Comparison of ENCODE assay signal across 8 cellular contexts in genomic region chrX:48911407-48912182, GRCh38. TPM values are rescaled to one million over a fixed set of nuclear protein-coding genes. Genes with fewer than 3 reads are reported as not detected.
A peak's percentile ranks its signal among the peaks of the same experiment; 100 is the strongest.
DNase-seq lines count a peak whose midpoint lies in the region; ATAC-seq and TF ChIP-seq lines count a peak whose summit lies in the region.

Gene SLC35A2 (minus strand): TSS chrX:48911646. CDS start chrX:48911636, 10 bp downstream.

- no peaks in the 10 kb centered on the region for H3K4me1 ChIP-seq in prostate gland (replicated peaks)
- no peaks in the 10 kb centered on the region for H3K4me1 ChIP-seq in urinary bladder (ENCODE audit: insufficient read depth)

- H3K9me3 ChIP-seq in prostate gland: no peaks in the 10 kb centered on the region

- WGBS in prostate gland: 0% methylated on average over 41 of the region's 60 CpGs
- under 1% methylated on average over 60 of the region's 60 CpGs for WGBS in urinary bladder

- no peaks in the 10 kb centered on the region for H3K27me3 ChIP-seq in prostate gland (replicated peaks; ENCODE audit: insufficient read depth)

- intact Hi-C loops in left ventricle myocardium superior (cut with micrococcal nuclease) (no loop called here), prostate gland (cut with DNase I) (loop anchor here (10.0 kb wide), 1 partner anchor 133 kb away; the partner anchor contains the start of gene TFE3)

- H3K27ac ChIP-seq in prostate gland: peak within 1 kb of the TSS; percentile 83 to 85
- peak within 1 kb of the TSS; percentile 57 for H3K27ac ChIP-seq in urinary bladder (ENCODE audit: low read depth)

- peak; percentile 53 for TF ChIP-seq POLR2A in prostate gland (IDR thresholded peaks at IDR 0.05)

- TF ChIP-seq CTCF in GM12875 (IDR thresholded peaks at IDR 0.05; ENCODE audit: borderline replicate concordance, insufficient read depth, low read depth, low read length) (no peak), prostate gland (IDR thresholded peaks at IDR 0.05) (no peak)

- H3K4me3 ChIP-seq in GM12875 (ENCODE audit: low read depth, low read length): peak within 1 kb of the TSS; percentile 74
- H3K4me3 ChIP-seq in prostate gland: peak within 1 kb of the TSS; percentile 50 to 54
- H3K4me3 ChIP-seq in urinary bladder (ENCODE audit: low read depth, low read length): peak within 1 kb of the TSS; percentile 50

- H3K36me3 ChIP-seq in prostate gland (no peaks in the 10 kb centered on the region), urinary bladder (ENCODE audit: insufficient read depth) (no peaks in the 10 kb centered on the region)

- ATAC-seq in HG02852 (IDR thresholded peaks at IDR 0.05; ENCODE audit: unreplicated experiment) (peak; percentile 68), left ventricle myocardium superior (peak; percentile 93)

- peak; percentile 68 to 69 for DNase-seq in NCI-H1930 (lab: John Stamatoyannopoulos, UW)
- DNase-seq in T-helper 2 cell: peak; percentile 59 to 90 (median 83)
- DNase-seq in amniotic stem cell (lab: John Stamatoyannopoulos, UW): peak; percentile 38
- peak; percentile 85 for DNase-seq in left ventricle myocardium superior
- DNase-seq in prostate gland (ENCODE audit: low spot score): peak; percentile 80

RNA-seq across cellular contexts. Expression of gene SLC35A2, which starts in this region (rescaled TPM):
- total RNA-seq in left ventricle myocardium superior: 15.7 TPM
- 10 to 100 TPM; 29.7 to 39.0 TPM for total RNA-seq in prostate gland
- 10.5 TPM for total RNA-seq in urinary bladder
- 18.9 TPM for polyA plus RNA-seq in urinary bladder

Comparison
In these comparisons a context has a peak if more than half of its experiments do, and no peak if none do; other contexts are left out.
1. Peak in every context shown above with its lines: DNase-seq, ATAC-seq, H3K4me3 ChIP-seq and H3K27ac ChIP-seq.